In the genomic region with DNA sequence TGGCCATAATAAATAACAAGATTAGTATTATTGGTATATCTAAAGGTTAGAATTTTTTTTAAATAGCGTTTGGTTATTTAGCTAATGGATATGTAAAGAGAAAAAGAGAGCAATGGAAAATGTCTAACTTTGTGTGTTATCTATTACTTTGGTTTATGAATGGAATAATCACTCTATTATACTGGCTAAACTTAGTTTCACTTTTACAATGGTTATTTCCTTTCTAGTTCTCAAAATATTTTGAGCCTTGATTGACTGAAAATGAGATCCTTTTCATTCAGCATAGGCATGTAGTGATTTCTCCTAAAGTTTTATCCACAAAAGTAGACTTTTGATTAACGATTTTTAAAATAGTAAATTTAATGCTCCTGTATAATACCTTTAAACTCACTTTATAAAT, we compare ENCODE assay signal across 26 cellular contexts. TPM values are rescaled to one million over a fixed set of nuclear protein-coding genes. Genes with fewer than 3 reads are reported as not detected.
DNase-seq lines count a peak whose midpoint lies in the region; ATAC-seq and TF ChIP-seq lines count a peak whose summit lies in the region.
"Had no signal": no experiment of that assay in that cellular context is flagged by ENCODE, and none has a peak within 500 bp of the region (broad histone marks: within the 10 kb centered on the region; RNA-seq: fewer than 3 reads in every experiment).

No MANE protein-coding gene starts in this region.

- H4K20me1 ChIP-seq in mammary epithelial cell (ENCODE audit: insufficient read depth, low read length) (no peaks in the 10 kb centered on the region), OCI-LY3 (ENCODE audit: insufficient read depth, low read length) (no peaks in the 10 kb centered on the region)

- no peak for ATAC-seq in HG03439 (IDR thresholded peaks at IDR 0.05; ENCODE audit: unreplicated experiment)
- ATAC-seq: activated CD8-positive, alpha-beta T cell treated with anti-CD3 and anti-CD28 coated beads, Interleukin-2, amount 10 ng/mL, durations not matched to agents 7 days and 5 days; activated T-cell treated with anti-CD3 and anti-CD28 coated beads, Interleukin-2, amount 50 U/mL, for 4 hours; body of pancreas; naive thymus-derived CD8-positive, alpha-beta T cell; pancreas; T-helper 17 cell had no signal

- in situ Hi-C loops in mammary epithelial cell (cut with MboI; ENCODE audit: low sequenced_read_pairs in 2 of 2): no loop called here

- BruUV-seq in mammary epithelial cell (replicated peaks; lab: Mats Ljungman, UMichigan): no TSS peak

- no peaks in the 10 kb centered on the region for H3K79me2 ChIP-seq in mammary epithelial cell (ENCODE audit: insufficient read depth, low read length)
- no peaks in the 10 kb centered on the region for H3K79me2 ChIP-seq in OCI-LY3 (ENCODE audit: low read length)

- 63% methylated on average over 2 of the region's 2 CpGs for WGBS in mammary epithelial cell (ENCODE audit: low coverage, missing lambda C conversion rate)

- H3K36me3 ChIP-seq in mammary epithelial cell (ENCODE audit: insufficient read depth, low read length) (no peaks in the 10 kb centered on the region), breast epithelium (no peaks in the 10 kb centered on the region), OCI-LY3 (replicated peaks; ENCODE audit: low read depth, low read length) (no peaks in the 10 kb centered on the region)
- H3K36me3 ChIP-seq: pancreas had no signal

- H3K4me3 ChIP-seq in mammary epithelial cell (replicated peaks in 1 of 3; ENCODE audit: insufficient read depth in 1 of 3, low read depth in 2 of 3, low read length in 3 of 3): no peak overlapping the region
- H3K4me3 ChIP-seq in breast epithelium: no peak overlapping the region
- peak overlapping the region; percentile 16 for H3K4me3 ChIP-seq in OCI-LY3 (ENCODE audit: low read length)
- H3K4me3 ChIP-seq: body of pancreas, pancreas, skin epidermis had no signal

- no peak overlapping the region for H3K27ac ChIP-seq in mammary epithelial cell (ENCODE audit: insufficient read depth, low read depth, low read length)
- H3K27ac ChIP-seq in breast epithelium: no peak overlapping the region
- H3K27ac ChIP-seq in OCI-LY3 (ENCODE audit: low read length): no peak overlapping the region
- H3K27ac ChIP-seq: body of pancreas, pancreas, skin epidermis had no signal

- no peak for TF ChIP-seq POLR2A in breast epithelium (IDR thresholded peaks at IDR 0.05)

- peak overlapping the region; percentile 46 for H3K4me2 ChIP-seq in mammary epithelial cell (ENCODE audit: insufficient read depth, low read depth, low read length)
- peak overlapping the region; percentile 37 for H3K4me2 ChIP-seq in OCI-LY3 (ENCODE audit: low read length)

- intact Hi-C loops in mammary epithelial cell (cut with micrococcal nuclease) (no loop called here), breast epithelium (cut with DNase I; ENCODE audit: low total_unique reads) (no loop called here)

- H3K4me1 ChIP-seq in mammary epithelial cell (ENCODE audit: insufficient read depth, low read length) (peaks cover under 1% of the 10 kb centered on the region), breast epithelium (no peaks in the 10 kb centered on the region), OCI-LY3 (ENCODE audit: low read length) (peaks cover 8% of the 10 kb centered on the region)
- H3K4me1 ChIP-seq: body of pancreas, pancreas had no signal

- no peaks in the 10 kb centered on the region for H3K27me3 ChIP-seq in mammary epithelial cell (ENCODE audit: insufficient read depth, low read length)
- no peaks in the 10 kb centered on the region for H3K27me3 ChIP-seq in breast epithelium
- H3K27me3 ChIP-seq in OCI-LY3 (ENCODE audit: low read depth, low read length): no peaks in the 10 kb centered on the region
- H3K27me3 ChIP-seq: body of pancreas, pancreas had no signal

- dilution Hi-C loops in mammary epithelial cell (cut with HindIII; ENCODE audit: low sequenced_read_pairs): no loop called here

- H3K9ac ChIP-seq in mammary epithelial cell (ENCODE audit: insufficient read depth, low read length) (no peak overlapping the region), OCI-LY3 (ENCODE audit: low read length) (no peak overlapping the region)

- H3K9me3 ChIP-seq in mammary epithelial cell (replicated peaks; ENCODE audit: insufficient read depth, low read length) (no peaks in the 10 kb centered on the region), breast epithelium (no peaks in the 10 kb centered on the region), OCI-LY3 (ENCODE audit: insufficient read depth, low read length) (no peaks in the 10 kb centered on the region)
- H3K9me3 ChIP-seq: body of pancreas, pancreas had no signal

- TF ChIP-seq CTCF in mammary epithelial cell (conservative IDR thresholded peaks at IDR 0.05 in 1 of 2, IDR thresholded peaks at IDR 0.05 in 1 of 2; ENCODE audit: extremely low read depth in 1 of 2, insufficient read depth in 1 of 2, low read depth in 1 of 2, low read length in 2 of 2): no peak
- no peak for TF ChIP-seq CTCF in breast epithelium (IDR thresholded peaks at IDR 0.05)
- no peak for TF ChIP-seq CTCF in OCI-LY3 (IDR thresholded peaks at IDR 0.05; ENCODE audit: low read depth, low read length)

- DNase-seq in mammary epithelial cell: no peak
- DNase-seq in breast epithelium (ENCODE audit: low spot score in 2 of 2): no peak
- DNase-seq in fibroblast of peridontal ligament (ENCODE audit: extremely low read depth): peak; percentile 49
- DNase-seq in superior temporal gyrus (ENCODE audit: extremely low spot score): peak; percentile 36
- no peak for DNase-seq in activated naive CD4-positive, alpha-beta T cell treated with Interleukin-2 at 50 U/mL for 16 hours
- no peak for DNase-seq in NCI-H345 (lab: John Stamatoyannopoulos, UW)
- DNase-seq: 8988T; activated CD4-positive, CD25-positive, alpha-beta regulatory T cell; activated CD8-positive, alpha-beta T cell treated with anti-CD3 and anti-CD28 coated beads, Interleukin-2, amount 10 ng/mL, durations not matched to agents 7 days and 5 days; activated T-cell treated with anti-CD3 and anti-CD28 coated beads, Interleukin-2, amount 50 U/mL, for 4 hours; body of pancreas; glutamatergic neuron; naive thymus-derived CD8-positive, alpha-beta T cell; NCI-H1048; NCI-H2107; NCI-H526; pancreas; SHP77 treated with DMSO at 0.1 percent for 48 hours; stimulated activated CD4-positive, alpha-beta T cell treated with anti-CD3 and anti-CD28 coated beads, Interleukin-4, amount 100 ng/mL, for 24 hours; T-helper 17 cell had no signal

- H2AFZ ChIP-seq in mammary epithelial cell (ENCODE audit: low read depth, low read length): no peak overlapping the region
- no peak overlapping the region for H2AFZ ChIP-seq in OCI-LY3 (ENCODE audit: low read depth, low read length)

- CTCF ChIA-PET in mammary epithelial cell (lab: Charles Lee; ENCODE audit: low non-redundant PET): no interaction called here

RNA-seq across cellular contexts. Expression of a gene that starts 51.6 kb away (rescaled TPM):
- total RNA-seq in mammary epithelial cell: under 1 TPM in 1 of 2 donors, not detected in 1; 0.33 TPM
- not detected for polyA plus RNA-seq in mammary epithelial cell
- not detected for polyA minus RNA-seq in mammary epithelial cell
- 1 to 10 TPM in 1 of 3 donors, under 1 TPM in 1, not detected in 1; 0.44 to 4.5 TPM for total RNA-seq in breast epithelium
- total RNA-seq: activated CD8-positive, alpha-beta T cell treated with anti-CD3 and anti-CD28 coated beads, Interleukin-2, amount 10 ng/mL, durations not matched to agents 7 days and 5 days; activated T-cell treated with anti-CD3 and anti-CD28 coated beads, Interleukin-2, amount 50 U/mL, for 4 hours; epithelial cell of proximal tubule; H4; naive thymus-derived CD8-positive, alpha-beta T cell; T-helper 17 cell had no signal
- polyA plus RNA-seq: CD14-positive monocyte; naive thymus-derived CD8-positive, alpha-beta T cell had no signal

Comparison
In these comparisons a context has a peak if more than half of its experiments do, and no peak if none do; other contexts are left out.
1. DNase-seq: peak in fibroblast of peridontal ligament (single experiment) and superior temporal gyrus (single experiment); none in mammary epithelial cell (single experiment), breast epithelium (0 of 2), activated naive CD4-positive, alpha-beta T cell treated with Interleukin-2 at 50 U/mL for 16 hours (single experiment) and NCI-H345 (single experiment).